Comparison of ENCODE assay signal across 15 cellular contexts in genomic region chr17:64016974-64017373, GRCh38. TPM values are rescaled to one million over a fixed set of nuclear protein-coding genes. Genes with fewer than 3 reads are reported as not detected.
DNase-seq lines count a peak whose midpoint lies in the region; ATAC-seq and TF ChIP-seq lines count a peak whose summit lies in the region.
"Had no signal": no experiment of that assay in that cellular context is flagged by ENCODE, and none has a peak within 500 bp of the region (broad histone marks: within the 10 kb centered on the region; RNA-seq: fewer than 3 reads in every experiment).

No MANE protein-coding gene starts in this region.

- no peak for TF ChIP-seq EP300 in tibial nerve (IDR thresholded peaks at IDR 0.05)

- H3K4me1 ChIP-seq in BLaER1 (peaks cover 68% of the 10 kb centered on the region), tibial nerve (peaks cover 0 to 14% (median 3%) of the 10 kb centered on the region in 4 donors)
- peaks cover 75% of the 10 kb centered on the region for H3K4me1 ChIP-seq in CD8-positive, alpha-beta T cell (ENCODE audit: insufficient read depth, low read length)
- H3K4me1 ChIP-seq: prostate gland had no signal

- peaks cover 5% of the 10 kb centered on the region; the same call in 1 of the 2 replicates for H3K9me3 ChIP-seq in BLaER1
- no peaks in the 10 kb centered on the region for H3K9me3 ChIP-seq in CD8-positive, alpha-beta T cell (ENCODE audit: low read length)
- H3K9me3 ChIP-seq in tibial nerve: no peaks in the 10 kb centered on the region
- H3K9me3 ChIP-seq: Peyer's patch, prostate gland had no signal

- H3K4me1 Mint-ChIP-seq in CD8-positive, alpha-beta T cell (ENCODE audit: low read depth): peaks cover 75% of the 10 kb centered on the region
- H3K4me1 Mint-ChIP-seq in activated T-helper 17 cell treated with anti-CD3 and anti-CD28 coated beads, Interleukin-2, amount 50 U/mL, for 72 hours: peaks cover 24% of the 10 kb centered on the region
- H3K4me1 Mint-ChIP-seq in naive thymus-derived CD8-positive, alpha-beta T cell: peaks cover 27 to 87% (median 67%) of the 10 kb centered on the region in 4 donors

- no peaks in the 10 kb centered on the region for H3K27me3 Mint-ChIP-seq in CD8-positive, alpha-beta T cell (ENCODE audit: low read depth)
- H3K27me3 Mint-ChIP-seq in activated T-helper 17 cell treated with anti-CD3 and anti-CD28 coated beads, Interleukin-2, amount 50 U/mL, for 72 hours: no peaks in the 10 kb centered on the region
- peaks cover 0 to 3% (median 0%) of the 10 kb centered on the region in 5 donors for H3K27me3 Mint-ChIP-seq in naive thymus-derived CD8-positive, alpha-beta T cell

- peaks cover 14% of the 10 kb centered on the region; the same call in 1 of the 2 replicates for H4K20me1 ChIP-seq in BLaER1

- peaks cover 14% of the 10 kb centered on the region for H3K36me3 ChIP-seq in BLaER1
- no peaks in the 10 kb centered on the region for H3K36me3 ChIP-seq in CD8-positive, alpha-beta T cell (ENCODE audit: insufficient read depth, low read length)
- no peaks in the 10 kb centered on the region for H3K36me3 ChIP-seq in tibial nerve
- H3K36me3 ChIP-seq: Peyer's patch, prostate gland had no signal

- H3K27ac ChIP-seq in BLaER1 (peak overlapping the region; percentile 99), tibial nerve (peak overlapping the region in 1 of 4 donors; percentile 52)
- peak overlapping the region; percentile 32 for H3K27ac ChIP-seq in CD8-positive, alpha-beta T cell (ENCODE audit: low read depth, low read length)
- H3K27ac ChIP-seq: prostate gland had no signal

- DNase-seq in CD8-positive, alpha-beta T cell: no peak
- DNase-seq in naive thymus-derived CD8-positive, alpha-beta T cell: no peak
- no peak for DNase-seq in tibial nerve (ENCODE audit: low spot score in 2 of 2)
- DNase-seq in OCI-M2 (lab: John Stamatoyannopoulos, UW; ENCODE audit: unreplicated experiment): no peak
- no peak for DNase-seq in COLO668 (lab: John Stamatoyannopoulos, UW; ENCODE audit: unreplicated experiment)
- DNase-seq: anterior cingulate cortex, cortex of kidney, midbrain, NCI-H1105, NCI-H446, T-helper 9 cell had no signal

- intact Hi-C loops in CD8-positive, alpha-beta T cell (cut with DNase I, micrococcal nuclease): loop anchor here (1.0 to 5.0 kb wide), 3 partner anchors 8 to 380 kb away; partner anchors contain the start of gene PRR29 (in 1 of the 2)

- H3K27me3 ChIP-seq in BLaER1 (no peaks in the 10 kb centered on the region), tibial nerve (no peaks in the 10 kb centered on the region)
- no peaks in the 10 kb centered on the region for H3K27me3 ChIP-seq in CD8-positive, alpha-beta T cell (ENCODE audit: insufficient read depth, low read length)
- H3K27me3 ChIP-seq: Peyer's patch had no signal

- TF ChIP-seq CTCF in CD8-positive, alpha-beta T cell (IDR thresholded peaks at IDR 0.05): no peak
- no peak for TF ChIP-seq CTCF in tibial nerve (IDR thresholded peaks at IDR 0.05)

- TF ChIP-seq POLR2A in tibial nerve (IDR thresholded peaks at IDR 0.05): no peak

- H3K4me3 ChIP-seq in BLaER1 (peak overlapping the region; percentile 75), tibial nerve (no peak overlapping the region)
- H3K4me3 ChIP-seq in CD8-positive, alpha-beta T cell (ENCODE audit: low read depth, low read length): peak overlapping the region; percentile 17
- H3K4me3 ChIP-seq: prostate gland had no signal

- peak overlapping the region; percentile 76 for H3K4me2 ChIP-seq in BLaER1

- WGBS in tibial nerve, 2 donors: 82 to 85% methylated on average over 3 of the region's 3 CpGs

- no peak for ATAC-seq in CD8-positive, alpha-beta T cell
- no peak for ATAC-seq in activated T-helper 17 cell treated with anti-CD3 and anti-CD28 coated beads, Interleukin-2, amount 50 U/mL, for 72 hours (replicated peaks)
- no peak for ATAC-seq in naive thymus-derived CD8-positive, alpha-beta T cell

- peak overlapping the region; percentile 82 for H3K4me3 Mint-ChIP-seq in CD8-positive, alpha-beta T cell
- H3K4me3 Mint-ChIP-seq in activated T-helper 17 cell treated with anti-CD3 and anti-CD28 coated beads, Interleukin-2, amount 50 U/mL, for 72 hours: peak overlapping the region; percentile 98
- peak overlapping the region; percentile 73 to 100 (median 86) for H3K4me3 Mint-ChIP-seq in naive thymus-derived CD8-positive, alpha-beta T cell

- H3K9ac ChIP-seq in BLaER1: peak overlapping the region; percentile 80

- POLR2A ChIA-PET in CD8-positive, alpha-beta T cell (lab: Charles Lee): interaction anchor here (0.6 to 1.4 kb wide), 6 partner anchors 8 to 85 kb away, joined by 3 to 12 read pairs (median 4); partner anchors contain the start of genes CD79B and PRR29
- POLR2A ChIA-PET in naive thymus-derived CD8-positive, alpha-beta T cell (lab: Charles Lee): interaction anchor here (0.7 to 1.8 kb wide), 7 partner anchors 9 to 277 kb away, joined by 3 to 14 read pairs (median 4); no protein-coding TSS in a partner anchor

- peak overlapping the region; percentile 98 for H3K27ac Mint-ChIP-seq in CD8-positive, alpha-beta T cell
- peak overlapping the region; percentile 98 for H3K27ac Mint-ChIP-seq in activated T-helper 17 cell treated with anti-CD3 and anti-CD28 coated beads, Interleukin-2, amount 50 U/mL, for 72 hours
- peak overlapping the region; percentile 92 to 100 (median 96) for H3K27ac Mint-ChIP-seq in naive thymus-derived CD8-positive, alpha-beta T cell

- no peaks in the 10 kb centered on the region for H3K9me3 Mint-ChIP-seq in CD8-positive, alpha-beta T cell
- H3K9me3 Mint-ChIP-seq in activated T-helper 17 cell treated with anti-CD3 and anti-CD28 coated beads, Interleukin-2, amount 50 U/mL, for 72 hours: no peaks in the 10 kb centered on the region
- peaks cover 0 to 2% (median 0%) of the 10 kb centered on the region in 9 donors for H3K9me3 Mint-ChIP-seq in naive thymus-derived CD8-positive, alpha-beta T cell

- CTCF ChIA-PET in CD8-positive, alpha-beta T cell (lab: Charles Lee): interaction anchor here (1.0 to 16.6 kb wide), 11 partner anchors 11 to 116 kb away, joined by 3 to 293 read pairs (median 7); partner anchors contain the start of genes ERN1, GH1 and PRR29

- H3K36me3 Mint-ChIP-seq in CD8-positive, alpha-beta T cell: peaks cover 16% of the 10 kb centered on the region
- H3K36me3 Mint-ChIP-seq in activated T-helper 17 cell treated with anti-CD3 and anti-CD28 coated beads, Interleukin-2, amount 50 U/mL, for 72 hours (ENCODE audit: low read depth): peaks cover 65% of the 10 kb centered on the region
- peaks cover 0 to 11% (median 3%) of the 10 kb centered on the region in 3 donors for H3K36me3 Mint-ChIP-seq in naive thymus-derived CD8-positive, alpha-beta T cell

RNA-seq across cellular contexts. Expression of gene ICAM2, which starts 3.5 kb away (rescaled TPM):
- 10 to 100 TPM; 38.0 to 38.7 TPM for total RNA-seq in CD8-positive, alpha-beta T cell
- total RNA-seq in activated T-helper 17 cell treated with anti-CD3 and anti-CD28 coated beads, Interleukin-2, amount 50 U/mL, for 72 hours: 10 to 100 TPM; 43.0 to 54.9 TPM
- total RNA-seq in naive thymus-derived CD8-positive, alpha-beta T cell: 10 to 100 TPM; 89.2 to 89.3 TPM
- 100 to 1,000 TPM; 218 to 306 (median 289) TPM for polyA plus RNA-seq in naive thymus-derived CD8-positive, alpha-beta T cell
- total RNA-seq in tibial nerve: 10 to 100 TPM; 18.0 to 95.1 (median 36.3) TPM

RNA-seq across cellular contexts. Expression of gene PRR29, which starts 18.8 kb away (rescaled TPM):
- total RNA-seq in CD8-positive, alpha-beta T cell: under 1 TPM; 0.24 to 0.97 TPM
- 1 to 10 TPM; 2.9 to 3.2 TPM for total RNA-seq in activated T-helper 17 cell treated with anti-CD3 and anti-CD28 coated beads, Interleukin-2, amount 50 U/mL, for 72 hours
- total RNA-seq in naive thymus-derived CD8-positive, alpha-beta T cell: under 1 TPM in 1 of 2 experiments, not detected in 1; 0.30 TPM
- polyA plus RNA-seq in naive thymus-derived CD8-positive, alpha-beta T cell: 1 to 10 TPM; 3.4 to 4.6 (median 3.7) TPM
- 1 to 10 TPM in 1 of 4 donors, under 1 TPM in 2, not detected in 1; 0.20 to 1.3 (median 0.63) TPM for total RNA-seq in tibial nerve

RNA-seq across cellular contexts. Expression of gene SCN4A, which starts 44.3 kb away (rescaled TPM):
- under 1 TPM in 1 of 2 experiments, not detected in 1; 0.14 TPM for total RNA-seq in CD8-positive, alpha-beta T cell
- total RNA-seq in activated T-helper 17 cell treated with anti-CD3 and anti-CD28 coated beads, Interleukin-2, amount 50 U/mL, for 72 hours: under 1 TPM; 0.32 to 0.37 TPM
- total RNA-seq in naive thymus-derived CD8-positive, alpha-beta T cell: under 1 TPM; 0.05 to 0.22 TPM
- polyA plus RNA-seq in naive thymus-derived CD8-positive, alpha-beta T cell: not detected
- 1 to 10 TPM in 2 of 4 donors, under 1 TPM in 2; 0.21 to 2.4 (median 1.1) TPM for total RNA-seq in tibial nerve

Comparison
In these comparisons a context has a peak if more than half of its experiments do, and no peak if none do; other contexts are left out.
1. H3K4me3 ChIP-seq: peak in BLaER1 (single experiment) and CD8-positive, alpha-beta T cell (single experiment); none in tibial nerve (0 of 4).
2. Peak in every context shown above with its lines, with median percentiles within 50 percentile points of each other: H3K27ac Mint-ChIP-seq and H3K4me3 Mint-ChIP-seq.